In the genomic region with DNA sequence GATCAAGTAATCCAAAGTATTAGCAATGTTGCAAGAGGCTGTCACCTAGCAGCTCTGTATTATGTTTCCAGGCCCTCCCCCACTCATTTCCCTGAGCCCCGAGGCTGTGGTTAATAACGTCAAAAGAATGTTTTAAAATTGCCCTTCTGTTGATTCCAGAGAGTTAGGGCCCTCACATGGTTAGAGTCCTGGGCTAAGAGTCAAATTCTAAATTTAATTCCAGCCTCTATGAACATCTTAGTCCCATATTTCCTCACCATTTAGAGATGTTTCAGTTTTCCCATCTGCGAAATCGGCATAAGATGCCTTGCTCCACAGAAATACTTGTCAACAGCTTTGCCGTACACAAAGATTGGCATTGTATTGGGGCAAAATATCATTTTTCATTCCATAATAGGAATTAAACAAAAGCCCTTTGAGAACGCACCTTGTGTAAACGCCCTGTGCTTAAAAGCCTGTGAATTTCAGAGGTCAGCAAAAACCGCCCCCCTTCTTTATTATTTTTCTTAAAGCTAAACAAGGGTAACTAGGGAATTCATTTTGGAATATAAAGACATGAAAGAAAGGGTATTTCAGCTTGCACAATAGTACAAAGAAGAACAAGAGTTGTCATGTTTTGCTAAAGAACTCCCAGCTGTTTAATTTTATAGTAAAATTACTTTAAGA, we compare ENCODE assay signal across 9 cellular contexts.
DNase-seq lines count a peak whose midpoint lies in the region; ATAC-seq, FAIRE-seq and TF ChIP-seq lines count a peak whose summit lies in the region.
"Had no signal": no experiment of that assay in that cellular context is flagged by ENCODE, and none has a peak within 500 bp of the region (broad histone marks: within the 10 kb centered on the region; RNA-seq: fewer than 3 reads in every experiment).

No MANE protein-coding gene starts in this region.

- WGBS in A549 (ENCODE audit: missing lambda C conversion rate) = 65% methylated on average over 8 of the region's 8 CpGs

- H3K4me2 ChIP-seq in A549 = peak overlapping the region; percentile 61

- H3K36me3 ChIP-seq in ascending aorta (no peaks in the 10 kb centered on the region), lower lobe of right lung (no peaks in the 10 kb centered on the region)
- H3K36me3 ChIP-seq: heart left ventricle had no signal

- TF ChIP-seq POLR2A in A549 (IDR thresholded peaks at IDR 0.05; ENCODE audit: low read length) = no peak

- ATAC-seq in A549 (no peak), lower lobe of right lung (peak; percentile 52 to 63)

- TF ChIP-seq CTCF in A549 (IDR thresholded peaks at IDR 0.05) (no peak), ascending aorta (IDR thresholded peaks at IDR 0.05) (no peak), lower lobe of right lung (IDR thresholded peaks at IDR 0.05) (no peak)

- CTCF ChIA-PET in A549 (lab: Yijun Ruan, JAX) = interaction anchor here (0.6 to 9.5 kb wide), 20 partner anchors 10 to 781 kb away, joined by 3 to 221 read pairs (median 7); no protein-coding TSS in a partner anchor

- no peak overlapping the region for H3K4me3 ChIP-seq in A549
- H3K4me3 ChIP-seq in ascending aorta = peak overlapping the region in 1 of 2 donors; percentile 30
- H3K4me3 ChIP-seq in lower lobe of right lung = no peak overlapping the region
- H3K4me3 ChIP-seq: heart left ventricle had no signal

- peak overlapping the region; percentile 48 to 70 for H3K27ac ChIP-seq in A549
- H3K27ac ChIP-seq in ascending aorta = peak overlapping the region; percentile 84 to 90
- peak overlapping the region; percentile 73 for H3K27ac ChIP-seq in lower lobe of right lung

- H3K4me1 ChIP-seq in A549 (peaks cover 26% of the 10 kb centered on the region), ascending aorta (peaks cover 12 to 42% of the 10 kb centered on the region in 2 donors), lower lobe of right lung (peaks cover 28% of the 10 kb centered on the region)

- no peak for FAIRE-seq in A549 (lab: Jason Lieb, UNC)

- TF ChIP-seq RAD21 in A549 (conservative IDR thresholded peaks at IDR 0.05 in 1 of 2, IDR thresholded peaks at IDR 0.05 in 1 of 2) = no peak

- no peaks in the 10 kb centered on the region for H3K27me3 ChIP-seq in ascending aorta
- no peaks in the 10 kb centered on the region for H3K27me3 ChIP-seq in lower lobe of right lung (ENCODE audit: low read depth)
- H3K27me3 ChIP-seq: heart left ventricle had no signal

- POLR2A ChIA-PET in A549 (lab: Yijun Ruan, JAX) = interaction anchor here (0.5 to 0.6 kb wide), 2 partner anchors 1083 to 1158 kb away, joined by 3 to 7 read pairs; no protein-coding TSS in a partner anchor

- DNase-seq in A549 (ENCODE audit: low read depth in 1 of 2, low spot score in 1 of 2) (no peak), H4 (ENCODE audit: low spot score) (peak; percentile 40), ascending aorta (ENCODE audit: low spot score in 2 of 2) (no peak), lower lobe of right lung (no peak), dermis blood vessel endothelial cell (no peak), SHP77 treated with DMSO at 0.1 percent for 48 hours (lab: John Stamatoyannopoulos, UW) (no peak)
- DNase-seq in stimulated activated CD4-positive, alpha-beta T cell treated with anti-CD3 and anti-CD28 coated beads, Interleukin-12 subunit alpha, Interleukin-12 subunit beta, amount 100 ng/mL, for 4 hours = no peak
- no peak for DNase-seq in activated CD8-positive, alpha-beta memory T cell treated with anti-CD3 and anti-CD28 coated beads for 24 hours
- DNase-seq: heart left ventricle had no signal

- H3K9me3 ChIP-seq in A549 (no peaks in the 10 kb centered on the region), ascending aorta (no peaks in the 10 kb centered on the region), lower lobe of right lung (no peaks in the 10 kb centered on the region)
- H3K9me3 ChIP-seq: heart left ventricle had no signal

- no peak for TF ChIP-seq EP300 in A549 (IDR thresholded peaks at IDR 0.05)

- intact Hi-C loops in ascending aorta (cut with DNase I) (loop anchor here (2.0 to 10.0 kb wide), 5 partner anchors 18 to 202 kb away; no protein-coding TSS in a partner anchor), lower lobe of right lung (cut with DNase I) (no loop called here)

TF ChIP-seq in A549, 52 proteins besides CTCF, POLR2A, EP300 and RAD21:
- TF ChIP-seq RARB (CRISPR knock-in tag; IDR thresholded peaks at IDR 0.05) (no peak), CEBPB (IDR thresholded peaks at IDR 0.05) (no peak), EHMT2 (IDR thresholded peaks at IDR 0.05; ENCODE audit: low read depth) (no peak), HOXB13 (CRISPR knock-in tag; IDR thresholded peaks at IDR 0.05; ENCODE audit: low read depth) (no peak), MAFK (IDR thresholded peaks at IDR 0.05; ENCODE audit: partially characterized antibody) (no peak), PHF8 (IDR thresholded peaks at IDR 0.05; ENCODE audit: borderline replicate concordance, low read depth) (no peak), NR3C1 (IDR thresholded peaks at IDR 0.05) (no peak), E2F6 (IDR thresholded peaks at IDR 0.05; ENCODE audit: borderline replicate concordance, low read depth) (no peak), MAZ (IDR thresholded peaks at IDR 0.05; ENCODE audit: borderline replicate concordance, low read depth, low read length) (no peak), CBX8 (IDR thresholded peaks at IDR 0.05) (no peak), KDM5A (IDR thresholded peaks at IDR 0.05) (no peak), ZSCAN20 (CRISPR knock-in tag; IDR thresholded peaks at IDR 0.05) (no peak), HOXB5 (CRISPR knock-in tag; IDR thresholded peaks at IDR 0.05) (no peak)
- TF ChIP-seq, protein P1, sequence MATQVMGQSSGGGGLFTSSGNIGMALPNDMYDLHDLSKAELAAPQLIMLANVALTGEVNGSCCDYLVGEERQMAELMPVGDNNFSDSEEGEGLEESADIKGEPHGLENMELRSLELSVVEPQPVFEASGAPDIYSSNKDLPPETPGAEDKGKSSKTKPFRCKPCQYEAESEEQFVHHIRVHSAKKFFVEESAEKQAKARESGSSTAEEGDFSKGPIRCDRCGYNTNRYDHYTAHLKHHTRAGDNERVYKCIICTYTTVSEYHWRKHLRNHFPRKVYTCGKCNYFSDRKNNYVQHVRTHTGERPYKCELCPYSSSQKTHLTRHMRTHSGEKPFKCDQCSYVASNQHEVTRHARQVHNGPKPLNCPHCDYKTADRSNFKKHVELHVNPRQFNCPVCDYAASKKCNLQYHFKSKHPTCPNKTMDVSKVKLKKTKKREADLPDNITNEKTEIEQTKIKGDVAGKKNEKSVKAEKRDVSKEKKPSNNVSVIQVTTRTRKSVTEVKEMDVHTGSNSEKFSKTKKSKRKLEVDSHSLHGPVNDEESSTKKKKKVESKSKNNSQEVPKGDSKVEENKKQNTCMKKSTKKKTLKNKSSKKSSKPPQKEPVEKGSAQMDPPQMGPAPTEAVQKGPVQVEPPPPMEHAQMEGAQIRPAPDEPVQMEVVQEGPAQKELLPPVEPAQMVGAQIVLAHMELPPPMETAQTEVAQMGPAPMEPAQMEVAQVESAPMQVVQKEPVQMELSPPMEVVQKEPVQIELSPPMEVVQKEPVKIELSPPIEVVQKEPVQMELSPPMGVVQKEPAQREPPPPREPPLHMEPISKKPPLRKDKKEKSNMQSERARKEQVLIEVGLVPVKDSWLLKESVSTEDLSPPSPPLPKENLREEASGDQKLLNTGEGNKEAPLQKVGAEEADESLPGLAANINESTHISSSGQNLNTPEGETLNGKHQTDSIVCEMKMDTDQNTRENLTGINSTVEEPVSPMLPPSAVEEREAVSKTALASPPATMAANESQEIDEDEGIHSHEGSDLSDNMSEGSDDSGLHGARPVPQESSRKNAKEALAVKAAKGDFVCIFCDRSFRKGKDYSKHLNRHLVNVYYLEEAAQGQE (IDR thresholded peaks at IDR 0.05) = no peak
- TF ChIP-seq, protein P2, sequence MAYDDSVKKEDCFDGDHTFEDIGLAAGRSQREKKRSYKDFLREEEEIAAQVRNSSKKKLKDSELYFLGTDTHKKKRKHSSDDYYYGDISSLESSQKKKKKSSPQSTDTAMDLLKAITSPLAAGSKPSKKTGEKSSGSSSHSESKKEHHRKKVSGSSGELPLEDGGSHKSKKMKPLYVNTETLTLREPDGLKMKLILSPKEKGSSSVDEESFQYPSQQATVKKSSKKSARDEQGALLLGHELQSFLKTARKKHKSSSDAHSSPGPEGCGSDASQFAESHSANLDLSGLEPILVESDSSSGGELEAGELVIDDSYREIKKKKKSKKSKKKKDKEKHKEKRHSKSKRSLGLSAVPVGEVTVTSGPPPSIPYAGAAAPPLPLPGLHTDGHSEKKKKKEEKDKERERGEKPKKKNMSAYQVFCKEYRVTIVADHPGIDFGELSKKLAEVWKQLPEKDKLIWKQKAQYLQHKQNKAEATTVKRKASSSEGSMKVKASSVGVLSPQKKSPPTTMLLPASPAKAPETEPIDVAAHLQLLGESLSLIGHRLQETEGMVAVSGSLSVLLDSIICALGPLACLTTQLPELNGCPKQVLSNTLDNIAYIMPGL (CRISPR knock-in tag; IDR thresholded peaks at IDR 0.05; ENCODE audit: borderline replicate concordance) = no peak
TF ChIP-seq in A549: peak in this region for 0.

Comparison
In these comparisons a context has a peak if more than half of its experiments do, and no peak if none do; other contexts are left out.
1. ATAC-seq: peak in lower lobe of right lung (2 of 2); none in A549 (0 of 2).
2. Peak in every context shown above with its lines, with median percentiles within 50 percentile points of each other: H3K27ac ChIP-seq.